In the genomic region with DNA sequence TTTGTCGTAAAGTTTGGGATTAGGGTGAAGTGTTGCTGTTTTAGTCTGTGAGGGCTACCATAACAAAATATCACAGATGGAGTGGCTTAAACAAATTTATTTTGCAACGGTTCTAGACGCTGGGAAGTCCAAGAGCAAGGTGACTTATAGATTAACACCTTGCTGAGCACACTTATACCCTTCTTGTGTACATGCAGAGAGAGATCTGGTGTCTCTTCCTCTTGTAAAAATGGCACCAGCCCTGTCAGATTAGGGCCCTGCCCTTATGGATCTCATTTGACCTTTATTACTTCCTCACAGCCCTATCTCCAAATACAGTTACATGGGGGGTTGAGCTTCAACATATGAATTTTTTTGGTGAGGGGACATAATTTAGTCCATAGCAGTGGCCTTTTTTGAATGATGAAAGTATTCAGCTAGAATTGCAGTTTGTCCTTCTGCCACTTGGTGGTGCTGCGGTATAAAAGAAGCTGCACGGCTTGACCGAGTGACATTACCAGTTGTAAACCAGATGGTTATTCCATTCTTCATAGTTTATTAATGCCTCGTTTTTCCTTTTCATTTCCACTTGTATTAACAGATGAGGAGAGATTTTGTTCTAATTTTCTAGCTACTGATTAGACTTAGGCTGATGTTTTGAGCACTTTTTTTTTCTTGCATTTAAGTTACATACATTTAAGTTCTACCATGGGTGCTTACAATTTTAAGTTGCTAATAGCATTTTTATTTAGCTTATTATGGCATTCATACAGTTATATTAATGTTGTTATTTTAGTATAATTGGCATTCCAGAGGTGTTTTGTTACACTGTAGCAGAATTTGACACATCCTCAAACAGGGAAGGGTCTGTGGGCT, we compare ENCODE assay signal across 8 cellular contexts. TPM values are rescaled to one million over a fixed set of nuclear protein-coding genes. Genes with fewer than 3 reads are reported as not detected.
A peak's percentile ranks its signal among the peaks of the same experiment; 100 is the strongest.
DNase-seq lines count a peak whose midpoint lies in the region; ATAC-seq and TF ChIP-seq lines count a peak whose summit lies in the region.

No MANE protein-coding gene starts in this region.

- no peak overlapping the region for H3K4me3 Mint-ChIP-seq in activated T-helper 2 cell treated with anti-CD3 and anti-CD28 coated beads, Interferon-gamma antibody, Interleukin-2, Interleukin-4, amounts not matched to agents 10 μg/mL and 5 μg/mL and 100 μg/mL, durations not matched to agents 14 hours and 24 hours and 36 hours (ENCODE audit: low read depth)

- intact Hi-C loops in activated T-helper 2 cell treated with anti-CD3 and anti-CD28 coated beads, Interferon-gamma antibody, Interleukin-2, Interleukin-4, amounts not matched to agents 10 μg/mL and 5 μg/mL and 100 μg/mL, durations not matched to agents 14 hours and 24 hours and 36 hours (cut with micrococcal nuclease) = loop anchor here (1.0 to 10.0 kb wide), 6 partner anchors 17 to 610 kb away; no protein-coding TSS in a partner anchor
- intact Hi-C loops in tibial artery (cut with DNase I; ENCODE audit: low total_unique reads) = no loop called here

- TF ChIP-seq CTCF in HL-60 (IDR thresholded peaks at IDR 0.05; ENCODE audit: insufficient read depth, low read length) (peak; percentile 14), foreskin fibroblast (IDR thresholded peaks at IDR 0.05; ENCODE audit: low read depth, low read length) (peak; percentile 81), omental fat pad (IDR thresholded peaks at IDR 0.05) (peak in 1 of 3 donors; percentile 77), tibial artery (IDR thresholded peaks at IDR 0.05) (peak; percentile 82)

- DNase-seq in DMS114 treated with DMSO at 0.1 percent for 48 hours (lab: John Stamatoyannopoulos, UW; ENCODE audit: unreplicated experiment) (peak; percentile 28), HL-60 (ENCODE audit: low read depth in 1 of 2, low spot score in 1 of 2) (peak in 1 of 2 experiments; percentile 40), RKO (ENCODE audit: low spot score) (peak; percentile 70), foreskin fibroblast (peak; percentile 44 to 86), omental fat pad (ENCODE audit: low spot score) (peak; percentile 90), tibial artery (peak; percentile 71 to 75)
- DNase-seq in activated T-helper 2 cell treated with anti-CD3 and anti-CD28 coated beads, Interferon-gamma antibody, Interleukin-2, Interleukin-4, amounts not matched to agents 10 μg/mL and 5 μg/mL and 100 μg/mL, durations not matched to agents 14 hours and 24 hours and 36 hours (ENCODE audit: low spot score) = peak; percentile 59

- H3K4me3 ChIP-seq in HL-60 (replicated peaks; ENCODE audit: insufficient read depth, low read length) (no peak overlapping the region), foreskin fibroblast (ENCODE audit: low read depth in 1 of 2, low read length in 2 of 2) (no peak overlapping the region), tibial artery (no peak overlapping the region)

- no peak overlapping the region for H3K27ac Mint-ChIP-seq in activated T-helper 2 cell treated with anti-CD3 and anti-CD28 coated beads, Interferon-gamma antibody, Interleukin-2, Interleukin-4, amounts not matched to agents 10 μg/mL and 5 μg/mL and 100 μg/mL, durations not matched to agents 14 hours and 24 hours and 36 hours

- no peaks in the 10 kb centered on the region for H3K9me3 ChIP-seq in tibial artery

- ATAC-seq in GM21367 (IDR thresholded peaks at IDR 0.05; ENCODE audit: unreplicated experiment) (peak; percentile 84), omental fat pad (ENCODE audit: low FRiP score) (peak; percentile 48)

- H3K4me1 Mint-ChIP-seq in activated T-helper 2 cell treated with anti-CD3 and anti-CD28 coated beads, Interferon-gamma antibody, Interleukin-2, Interleukin-4, amounts not matched to agents 10 μg/mL and 5 μg/mL and 100 μg/mL, durations not matched to agents 14 hours and 24 hours and 36 hours (ENCODE audit: low read depth) = peaks cover 23% of the 10 kb centered on the region

- H3K27me3 ChIP-seq in HL-60 (ENCODE audit: insufficient read depth, poor library complexity, severe bottlenecking) (no peaks in the 10 kb centered on the region), tibial artery (no peaks in the 10 kb centered on the region)

- peaks cover 53% of the 10 kb centered on the region for H3K36me3 Mint-ChIP-seq in activated T-helper 2 cell treated with anti-CD3 and anti-CD28 coated beads, Interferon-gamma antibody, Interleukin-2, Interleukin-4, amounts not matched to agents 10 μg/mL and 5 μg/mL and 100 μg/mL, durations not matched to agents 14 hours and 24 hours and 36 hours (ENCODE audit: low read depth)

- H3K27me3 Mint-ChIP-seq in activated T-helper 2 cell treated with anti-CD3 and anti-CD28 coated beads, Interferon-gamma antibody, Interleukin-2, Interleukin-4, amounts not matched to agents 10 μg/mL and 5 μg/mL and 100 μg/mL, durations not matched to agents 14 hours and 24 hours and 36 hours (ENCODE audit: low read depth) = no peaks in the 10 kb centered on the region

- peaks cover 0 to 6% (median 1%) of the 10 kb centered on the region in 4 donors for H3K4me1 ChIP-seq in tibial artery

- H3K27ac ChIP-seq in HL-60 (replicated peaks) = no peak overlapping the region
- no peak overlapping the region for H3K27ac ChIP-seq in tibial artery

- H3K36me3 ChIP-seq in tibial artery = peaks cover 0 to 37% (median 6%) of the 10 kb centered on the region in 3 donors

- H3K9me3 Mint-ChIP-seq in activated T-helper 2 cell treated with anti-CD3 and anti-CD28 coated beads, Interferon-gamma antibody, Interleukin-2, Interleukin-4, amounts not matched to agents 10 μg/mL and 5 μg/mL and 100 μg/mL, durations not matched to agents 14 hours and 24 hours and 36 hours = no peaks in the 10 kb centered on the region

RNA-seq across cellular contexts. Expression of gene DCP2, which starts 19.4 kb away (rescaled TPM):
- 81.6 and 84.1 TPM in 2 replicates for total RNA-seq in activated T-helper 2 cell treated with anti-CD3 and anti-CD28 coated beads, Interferon-gamma antibody, Interleukin-2, Interleukin-4, amounts not matched to agents 10 μg/mL and 5 μg/mL and 100 μg/mL, durations not matched to agents 14 hours and 24 hours and 36 hours
- 10 to 100 TPM; 22.2 to 53.4 (median 25.9) TPM for total RNA-seq in omental fat pad
